ENCODE assay signal across 12 cellular contexts in the genomic region with DNA sequence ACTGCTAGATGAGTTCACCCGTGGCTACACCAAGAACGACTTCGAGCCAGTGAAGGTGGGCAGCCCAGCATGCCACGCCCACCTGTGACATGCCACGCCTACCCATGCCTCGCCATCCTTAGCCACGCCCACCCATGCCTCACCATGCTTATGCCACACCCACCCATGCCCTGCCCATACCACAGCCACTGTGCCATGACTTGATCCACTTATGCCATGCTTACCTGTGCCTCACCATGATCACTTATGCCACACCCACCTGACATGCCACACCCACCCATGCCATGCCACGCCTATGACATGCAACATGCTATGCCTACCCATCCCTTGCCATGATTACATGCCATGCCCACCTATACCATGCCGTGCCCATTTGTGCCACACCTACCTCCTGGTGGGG. TPM values are rescaled to one million over a fixed set of nuclear protein-coding genes. Genes with fewer than 3 reads are reported as not detected.
DNase-seq lines count a peak whose midpoint lies in the region; ATAC-seq, FAIRE-seq and TF ChIP-seq lines count a peak whose summit lies in the region.
"Had no signal": no experiment of that assay in that cellular context is flagged by ENCODE, and none has a peak within 500 bp of the region (broad histone marks: within the 10 kb centered on the region; RNA-seq: fewer than 3 reads in every experiment).

No MANE protein-coding gene starts in this region.

- no peaks in the 10 kb centered on the region for H3K9me3 Mint-ChIP-seq in effector memory CD8-positive, alpha-beta T cell
- H3K9me3 Mint-ChIP-seq in stimulated activated memory B cell treated with anti-CD40 and anti-IgM and Interleukin-4, amounts not matched to agents 10 μg/mL and 1 μg/mL and 100 μg/mL, for 72 hours: no peaks in the 10 kb centered on the region
- H3K9me3 Mint-ChIP-seq: neural progenitor cell had no signal

- peaks cover 0 to 2% of the 10 kb centered on the region in 2 donors for H3K4me1 Mint-ChIP-seq in effector memory CD8-positive, alpha-beta T cell (ENCODE audit: low read depth in 2 of 2)
- H3K4me1 Mint-ChIP-seq in stimulated activated memory B cell treated with anti-CD40 and anti-IgM and Interleukin-4, amounts not matched to agents 10 μg/mL and 1 μg/mL and 100 μg/mL, for 72 hours: peaks cover 8% of the 10 kb centered on the region

- H3K79me2 ChIP-seq in HepG2 (ENCODE audit: insufficient read depth, low read length): no peaks in the 10 kb centered on the region

- peaks cover 21% of the 10 kb centered on the region for H3K4me1 ChIP-seq in HepG2 (ENCODE audit: insufficient read depth, low read length)
- H3K4me1 ChIP-seq in right lobe of liver: peaks cover 0 to 14% (median 7%) of the 10 kb centered on the region in 4 donors
- no peaks in the 10 kb centered on the region for H3K4me1 ChIP-seq in Panc1 (ENCODE audit: control insufficient read depth, insufficient read depth, low read length)
- H3K4me1 ChIP-seq: neural progenitor cell had no signal

- TF ChIP-seq CTCF in HepG2 (CRISPR knock-in tag; IDR thresholded peaks at IDR 0.05) (no peak), right lobe of liver (IDR thresholded peaks at IDR 0.05) (no peak), Panc1 (IDR thresholded peaks at IDR 0.05) (no peak)

- ATAC-seq in HepG2 (no peak), right lobe of liver (no peak), Panc1 (peak; percentile 65; the same call in 1 of the 2 replicates)
- peak; percentile 28 for ATAC-seq in effector memory CD8-positive, alpha-beta T cell (replicated peaks)
- peak; percentile 29 for ATAC-seq in stimulated activated memory B cell treated with anti-CD40 and anti-IgM and Interleukin-4, amounts not matched to agents 10 μg/mL and 1 μg/mL and 100 μg/mL, for 72 hours

- no peak overlapping the region for H3K9ac ChIP-seq in HepG2 (ENCODE audit: insufficient read depth, low read depth, low read length)
- H3K9ac ChIP-seq: BLaER1 treated with 17β-estradiol and CSF1 and Interleukin-3, amounts not matched to agents 10 nM and 100 nM; neural progenitor cell had no signal

- no peaks in the 10 kb centered on the region for H3K27me3 ChIP-seq in HepG2 (ENCODE audit: control insufficient read depth in 1 of 2, insufficient read depth in 2 of 2, low read length in 2 of 2)
- H3K27me3 ChIP-seq in right lobe of liver: no peaks in the 10 kb centered on the region
- H3K27me3 ChIP-seq in Panc1 (ENCODE audit: control insufficient read depth, insufficient read depth, low read length): no peaks in the 10 kb centered on the region
- H3K27me3 ChIP-seq: BLaER1 treated with 17β-estradiol and CSF1 and Interleukin-3, amounts not matched to agents 10 nM and 100 nM; neural progenitor cell had no signal

- H3K4me3 ChIP-seq in HepG2 (replicated peaks in 1 of 3; ENCODE audit: insufficient read depth in 1 of 3, low read depth in 2 of 3, low read length in 3 of 3): no peak overlapping the region
- H3K4me3 ChIP-seq in right lobe of liver: no peak overlapping the region
- H3K4me3 ChIP-seq in Panc1 (ENCODE audit: low read depth in 2 of 2, low read length in 2 of 2): no peak overlapping the region
- H3K4me3 ChIP-seq: BLaER1 treated with 17β-estradiol and CSF1 and Interleukin-3, amounts not matched to agents 10 nM and 100 nM; neural progenitor cell; smooth muscle cell had no signal

- no peak overlapping the region for H3K4me3 Mint-ChIP-seq in effector memory CD8-positive, alpha-beta T cell
- no peak overlapping the region for H3K4me3 Mint-ChIP-seq in stimulated activated memory B cell treated with anti-CD40 and anti-IgM and Interleukin-4, amounts not matched to agents 10 μg/mL and 1 μg/mL and 100 μg/mL, for 72 hours
- H3K4me3 Mint-ChIP-seq: neural progenitor cell had no signal

- H3K27me3 Mint-ChIP-seq in effector memory CD8-positive, alpha-beta T cell: no peaks in the 10 kb centered on the region
- no peaks in the 10 kb centered on the region for H3K27me3 Mint-ChIP-seq in stimulated activated memory B cell treated with anti-CD40 and anti-IgM and Interleukin-4, amounts not matched to agents 10 μg/mL and 1 μg/mL and 100 μg/mL, for 72 hours

- peaks cover 92% of the 10 kb centered on the region for H3K36me3 Mint-ChIP-seq in effector memory CD8-positive, alpha-beta T cell (ENCODE audit: insufficient read depth)
- peaks cover 77% of the 10 kb centered on the region for H3K36me3 Mint-ChIP-seq in stimulated activated memory B cell treated with anti-CD40 and anti-IgM and Interleukin-4, amounts not matched to agents 10 μg/mL and 1 μg/mL and 100 μg/mL, for 72 hours

- intact Hi-C loops in HepG2 (cut with micrococcal nuclease; ENCODE audit: unreplicated experiment) (no loop called here), right lobe of liver (cut with DNase I) (no loop called here), Panc1 (cut with micrococcal nuclease; ENCODE audit: unreplicated experiment) (no loop called here)

- no peak overlapping the region for H3K27ac Mint-ChIP-seq in effector memory CD8-positive, alpha-beta T cell
- no peak overlapping the region for H3K27ac Mint-ChIP-seq in stimulated activated memory B cell treated with anti-CD40 and anti-IgM and Interleukin-4, amounts not matched to agents 10 μg/mL and 1 μg/mL and 100 μg/mL, for 72 hours
- H3K27ac Mint-ChIP-seq: neural progenitor cell had no signal

- CTCF ChIA-PET in HepG2 (lab: Yijun Ruan, JAX; ENCODE audit: low intra/inter-chr PET ratio, low total read pairs): no interaction called here
- CTCF ChIA-PET in Panc1 (lab: Charles Lee): no interaction called here

- in situ Hi-C loops in HepG2 (cut with HindIII; ENCODE audit: extremely low pct_ligation_motif_present, low pct_unique_long_range_greater_than_20kb) (loop anchor here (5.0 kb wide), 1 partner anchor 80 kb away; the partner anchor contains the start of gene ANKLE1), Panc1 (cut with HindIII; ENCODE audit: low pct_unique_long_range_greater_than_20kb, low sequenced_read_pairs) (no loop called here)

- POLR2A ChIA-PET in HepG2 (lab: Yijun Ruan, JAX): no interaction called here
- POLR2A ChIA-PET in Panc1 (lab: Charles Lee): no interaction called here

- H2AFZ ChIP-seq in HepG2 (ENCODE audit: low read length): no peak overlapping the region
- H2AFZ ChIP-seq: neural progenitor cell had no signal

- H3K36me3 ChIP-seq in HepG2 (replicated peaks in 1 of 2; ENCODE audit: control insufficient read depth in 1 of 2, insufficient read depth in 2 of 2, low read length in 2 of 2): peaks cover 4 to 12% of the 10 kb centered on the region in 2 experiments; a peak in 4 of 5 replicates
- peaks cover 0 to 57% (median 9%) of the 10 kb centered on the region in 4 donors for H3K36me3 ChIP-seq in right lobe of liver
- no peaks in the 10 kb centered on the region; the same call in 1 of the 2 replicates for H3K36me3 ChIP-seq in Panc1 (ENCODE audit: control insufficient read depth, insufficient read depth, low read length)
- H3K36me3 ChIP-seq: neural progenitor cell had no signal

- DNase-seq in HepG2 (ENCODE audit: low spot score) (no peak), right lobe of liver (no peak), Panc1 (ENCODE audit: low read depth, low spot score) (no peak), KG1 (lab: John Stamatoyannopoulos, UW) (no peak), hippocampal formation (lab: John Stamatoyannopoulos, UW) (no peak), H54 (ENCODE audit: insufficient read length, low spot score) (no peak)
- no peak for DNase-seq in effector memory CD8-positive, alpha-beta T cell

- WGBS in HepG2 (ENCODE audit: low lambda C conversion rate): 95% methylated on average over 9 of the region's 9 CpGs
- WGBS in right lobe of liver (ENCODE audit: insufficient coverage, low coverage, low lambda C conversion rate, missing lambda C conversion rate): 100% methylated on average over 2 of the region's 9 CpGs

- no peak overlapping the region for H3K4me2 ChIP-seq in HepG2 (ENCODE audit: low read depth, low read length)
- H3K4me2 ChIP-seq: BLaER1 treated with 17β-estradiol and CSF1 and Interleukin-3, amounts not matched to agents 10 nM and 100 nM; neural progenitor cell; smooth muscle cell had no signal

- no peak for TF ChIP-seq RAD21 in HepG2 (CRISPR knock-in tag; IDR thresholded peaks at IDR 0.05)

- FAIRE-seq in HepG2 (lab: Jason Lieb, UNC) (no peak), H54 (lab: Jason Lieb, UNC) (no peak)
- FAIRE-seq: colon had no signal

- H3K27ac ChIP-seq in HepG2 (ENCODE audit: extremely low read length, insufficient read depth, low read length): no peak overlapping the region
- no peak overlapping the region for H3K27ac ChIP-seq in right lobe of liver
- H3K27ac ChIP-seq in Panc1 (ENCODE audit: low read length): no peak overlapping the region
- H3K27ac ChIP-seq: BLaER1 treated with 17β-estradiol and CSF1 and Interleukin-3, amounts not matched to agents 10 nM and 100 nM; neural progenitor cell had no signal

- TF ChIP-seq EP300 in HepG2 (IDR thresholded peaks at IDR 0.05; ENCODE audit: low read depth in 2 of 2, low read length in 2 of 2) (no peak), HepG2 (CRISPR knock-in tag; IDR thresholded peaks at IDR 0.05; ENCODE audit: borderline replicate concordance) (no peak)

- H3K9me3 ChIP-seq in HepG2 (ENCODE audit: low read length) (no peaks in the 10 kb centered on the region), right lobe of liver (no peaks in the 10 kb centered on the region), Panc1 (ENCODE audit: control insufficient read depth, insufficient read depth, low read depth, low read length) (no peaks in the 10 kb centered on the region)
- H3K9me3 ChIP-seq: BLaER1 treated with 17β-estradiol and CSF1 and Interleukin-3, amounts not matched to agents 10 nM and 100 nM had no signal

- BruUV-seq in HepG2 (replicated peaks; lab: Mats Ljungman, UMichigan) (no TSS peak), Panc1 (replicated peaks; lab: Mats Ljungman, UMichigan) (no TSS peak)

- no peaks in the 10 kb centered on the region for H4K20me1 ChIP-seq in HepG2 (ENCODE audit: insufficient read depth, low read length)

- no peak for TF ChIP-seq POLR2A in HepG2 (IDR thresholded peaks at IDR 0.05; ENCODE audit: insufficient read depth in 1 of 2, low read depth in 2 of 2, low read length in 2 of 2)
- TF ChIP-seq POLR2A in right lobe of liver (IDR thresholded peaks at IDR 0.05): no peak
- no peak for TF ChIP-seq POLR2A in H54 (IDR thresholded peaks at IDR 0.05; ENCODE audit: low read depth, low read length)

RNA-seq across cellular contexts. Expression of gene USE1, which starts 12.9 kb away (rescaled TPM):
- total RNA-seq in HepG2 (2016; rRNA removed; fragmentation: Illumina TruSeq; extraction: Trizol) (9.9 and 10.3 TPM in 2 replicates), right lobe of liver (10 to 100 TPM; 13.5 to 20.3 (median 18.6) TPM), Panc1 (2021; ENCODE audit: unreplicated experiment) (26.2 TPM)
- total RNA-seq in HepG2 (2016; cell fraction: cytosol; rRNA removed; fragmentation: Illumina TruSeq; extraction: Trizol; ENCODE audit: low read depth): 7.1 and 12.3 TPM in 2 replicates
- 10.7 and 11.6 TPM in 2 replicates for total RNA-seq in HepG2 (2016; cell fraction: insoluble cytoplasmic fraction; rRNA removed; fragmentation: Illumina TruSeq; extraction: Trizol)
- 12.0 and 15.3 TPM in 2 replicates for total RNA-seq in HepG2 (2016; cell fraction: membrane; rRNA removed; fragmentation: Illumina TruSeq; extraction: Trizol)
- total RNA-seq in HepG2 (2016; cell fraction: nucleus; rRNA removed; fragmentation: Illumina TruSeq; extraction: Trizol): 6.2 and 7.0 TPM in 2 replicates
- polyA plus RNA-seq in HepG2 (2011; rRNA removed): 16.3 and 17.6 TPM in 2 replicates
- 16.8 and 22.4 TPM in 2 replicates for polyA plus RNA-seq in HepG2 (2011; cell fraction: cytosol; rRNA removed)
- polyA plus RNA-seq in HepG2 (2011; cell fraction: nucleus; rRNA removed): 10.1 and 12.6 TPM in 2 replicates
- polyA plus RNA-seq in HepG2 (2012): 9.7 and 10.1 TPM in 2 replicates
- 24.0 and 30.1 TPM in 2 replicates for polyA plus RNA-seq in HepG2 (2016; cell fraction: cytosol; fragmentation: Illumina TruSeq; extraction: Trizol; ENCODE audit: low read depth)
- 22.5 and 22.6 TPM in 2 replicates for polyA plus RNA-seq in HepG2 (2016; cell fraction: insoluble cytoplasmic fraction; fragmentation: Illumina TruSeq; extraction: Trizol; ENCODE audit: low read depth)
- 21.6 and 24.0 TPM in 2 replicates for polyA plus RNA-seq in HepG2 (2016; cell fraction: membrane; fragmentation: Illumina TruSeq; extraction: Trizol; ENCODE audit: low read depth)
- polyA plus RNA-seq in HepG2 (2016; cell fraction: nucleus; fragmentation: Illumina TruSeq; extraction: Trizol; ENCODE audit: insufficient read depth, low read depth): 20.5 and 25.4 TPM in 2 replicates
- 10.8 and 31.8 TPM in 2 replicates for polyA minus RNA-seq in HepG2 (2011; rRNA and poly(A)+ RNA removed; ENCODE audit: low replicate concordance)
- polyA minus RNA-seq in HepG2 (2011; cell fraction: cytosol; rRNA and poly(A)+ RNA removed): 5.4 and 6.4 TPM in 2 replicates
- polyA minus RNA-seq in HepG2 (2011; cell fraction: nucleus; rRNA and poly(A)+ RNA removed): 8.2 and 9.4 TPM in 2 replicates
- 47.9 TPM for polyA plus RNA-seq in Panc1 (2012; ENCODE audit: insufficient read length)

RNA-seq across cellular contexts. Expression of gene OCEL1, which starts 23.8 kb away (rescaled TPM):
- total RNA-seq in HepG2 (2016; rRNA removed; fragmentation: Illumina TruSeq; extraction: Trizol): 10.6 and 13.6 TPM in 2 replicates
- total RNA-seq in HepG2 (2016; cell fraction: cytosol; rRNA removed; fragmentation: Illumina TruSeq; extraction: Trizol; ENCODE audit: low read depth): 4.8 and 7.7 TPM in 2 replicates
- total RNA-seq in HepG2 (2016; cell fraction: insoluble cytoplasmic fraction; rRNA removed; fragmentation: Illumina TruSeq; extraction: Trizol): 11.7 and 14.6 TPM in 2 replicates
- 11.2 and 12.2 TPM in 2 replicates for total RNA-seq in HepG2 (2016; cell fraction: membrane; rRNA removed; fragmentation: Illumina TruSeq; extraction: Trizol)
- total RNA-seq in HepG2 (2016; cell fraction: nucleus; rRNA removed; fragmentation: Illumina TruSeq; extraction: Trizol): 12.8 and 13.1 TPM in 2 replicates
- polyA plus RNA-seq in HepG2 (2011; rRNA removed): 17.2 and 19.8 TPM in 2 replicates
- polyA plus RNA-seq in HepG2 (2011; cell fraction: cytosol; rRNA removed): 21.9 and 24.8 TPM in 2 replicates
- polyA plus RNA-seq in HepG2 (2011; cell fraction: nucleus; rRNA removed): 29.8 and 34.9 TPM in 2 replicates
- 26.4 and 27.7 TPM in 2 replicates for polyA plus RNA-seq in HepG2 (2012)
- 7.6 and 9.7 TPM in 2 replicates for polyA plus RNA-seq in HepG2 (2016; cell fraction: cytosol; fragmentation: Illumina TruSeq; extraction: Trizol; ENCODE audit: low read depth)
- 20.5 and 23.3 TPM in 2 replicates for polyA plus RNA-seq in HepG2 (2016; cell fraction: insoluble cytoplasmic fraction; fragmentation: Illumina TruSeq; extraction: Trizol; ENCODE audit: low read depth)
- 14.5 and 14.9 TPM in 2 replicates for polyA plus RNA-seq in HepG2 (2016; cell fraction: membrane; fragmentation: Illumina TruSeq; extraction: Trizol; ENCODE audit: low read depth)
- polyA plus RNA-seq in HepG2 (2016; cell fraction: nucleus; fragmentation: Illumina TruSeq; extraction: Trizol; ENCODE audit: insufficient read depth, low read depth): 24.5 and 32.1 TPM in 2 replicates
- 8.0 and 13.7 TPM in 2 replicates for polyA minus RNA-seq in HepG2 (2011; rRNA and poly(A)+ RNA removed; ENCODE audit: low replicate concordance)
- polyA minus RNA-seq in HepG2 (2011; cell fraction: cytosol; rRNA and poly(A)+ RNA removed): 12.6 and 14.8 TPM in 2 replicates
- 9.7 and 13.4 TPM in 2 replicates for polyA minus RNA-seq in HepG2 (2011; cell fraction: nucleus; rRNA and poly(A)+ RNA removed)
- total RNA-seq in right lobe of liver: 10 to 100 TPM; 17.8 to 64.2 (median 31.2) TPM
- 37.1 TPM for total RNA-seq in Panc1 (2021; ENCODE audit: unreplicated experiment)
- polyA plus RNA-seq in Panc1 (2012; ENCODE audit: insufficient read length): 41.8 TPM

RNA-seq across cellular contexts. Expression of gene NR2F6, which starts 43.5 kb away (rescaled TPM):
- 54.1 and 72.4 TPM in 2 replicates for total RNA-seq in HepG2 (2016; rRNA removed; fragmentation: Illumina TruSeq; extraction: Trizol)
- 22.9 and 27.2 TPM in 2 replicates for total RNA-seq in HepG2 (2016; cell fraction: cytosol; rRNA removed; fragmentation: Illumina TruSeq; extraction: Trizol; ENCODE audit: low read depth)
- 48.8 and 69.5 TPM in 2 replicates for total RNA-seq in HepG2 (2016; cell fraction: insoluble cytoplasmic fraction; rRNA removed; fragmentation: Illumina TruSeq; extraction: Trizol)
- 61.5 and 68.4 TPM in 2 replicates for total RNA-seq in HepG2 (2016; cell fraction: membrane; rRNA removed; fragmentation: Illumina TruSeq; extraction: Trizol)
- total RNA-seq in HepG2 (2016; cell fraction: nucleus; rRNA removed; fragmentation: Illumina TruSeq; extraction: Trizol): 29.9 and 36.5 TPM in 2 replicates
- 30.9 and 38.5 TPM in 2 replicates for polyA plus RNA-seq in HepG2 (2011; rRNA removed)
- 31.1 and 56.9 TPM in 2 replicates for polyA plus RNA-seq in HepG2 (2011; cell fraction: cytosol; rRNA removed)
- 53.5 and 56.3 TPM in 2 replicates for polyA plus RNA-seq in HepG2 (2011; cell fraction: nucleus; rRNA removed)
- polyA plus RNA-seq in HepG2 (2012): 18.4 and 25.4 TPM in 2 replicates
- polyA plus RNA-seq in HepG2 (2016; cell fraction: cytosol; fragmentation: Illumina TruSeq; extraction: Trizol; ENCODE audit: low read depth): 25.2 and 25.5 TPM in 2 replicates
- 59.8 and 61.8 TPM in 2 replicates for polyA plus RNA-seq in HepG2 (2016; cell fraction: insoluble cytoplasmic fraction; fragmentation: Illumina TruSeq; extraction: Trizol; ENCODE audit: low read depth)
- polyA plus RNA-seq in HepG2 (2016; cell fraction: membrane; fragmentation: Illumina TruSeq; extraction: Trizol; ENCODE audit: low read depth): 50.4 and 51.1 TPM in 2 replicates
- 66.6 and 74.0 TPM in 2 replicates for polyA plus RNA-seq in HepG2 (2016; cell fraction: nucleus; fragmentation: Illumina TruSeq; extraction: Trizol; ENCODE audit: insufficient read depth, low read depth)
- 45.5 and 76.9 TPM in 2 replicates for polyA minus RNA-seq in HepG2 (2011; rRNA and poly(A)+ RNA removed; ENCODE audit: low replicate concordance)
- polyA minus RNA-seq in HepG2 (2011; cell fraction: cytosol; rRNA and poly(A)+ RNA removed): 41.1 and 47.4 TPM in 2 replicates
- polyA minus RNA-seq in HepG2 (2011; cell fraction: nucleus; rRNA and poly(A)+ RNA removed): 10.2 and 12.1 TPM in 2 replicates
- 100 to 1,000 TPM in 1 of 6 experiments, 10 to 100 TPM in 5; 48.5 to 105 (median 80.9) TPM for total RNA-seq in right lobe of liver
- 173 TPM for total RNA-seq in Panc1 (2021; ENCODE audit: unreplicated experiment)
- polyA plus RNA-seq in Panc1 (2012; ENCODE audit: insufficient read length): 246 TPM

Comparison
In these comparisons a context has a peak if more than half of its experiments do, and no peak if none do; other contexts are left out.
1. ATAC-seq: peak in Panc1 (single experiment), effector memory CD8-positive, alpha-beta T cell (single experiment) and stimulated activated memory B cell treated with anti-CD40 and anti-IgM and Interleukin-4, amounts not matched to agents 10 μg/mL and 1 μg/mL and 100 μg/mL, for 72 hours (single experiment); none in HepG2 (single experiment) and right lobe of liver (0 of 4).